In the genomic region with DNA sequence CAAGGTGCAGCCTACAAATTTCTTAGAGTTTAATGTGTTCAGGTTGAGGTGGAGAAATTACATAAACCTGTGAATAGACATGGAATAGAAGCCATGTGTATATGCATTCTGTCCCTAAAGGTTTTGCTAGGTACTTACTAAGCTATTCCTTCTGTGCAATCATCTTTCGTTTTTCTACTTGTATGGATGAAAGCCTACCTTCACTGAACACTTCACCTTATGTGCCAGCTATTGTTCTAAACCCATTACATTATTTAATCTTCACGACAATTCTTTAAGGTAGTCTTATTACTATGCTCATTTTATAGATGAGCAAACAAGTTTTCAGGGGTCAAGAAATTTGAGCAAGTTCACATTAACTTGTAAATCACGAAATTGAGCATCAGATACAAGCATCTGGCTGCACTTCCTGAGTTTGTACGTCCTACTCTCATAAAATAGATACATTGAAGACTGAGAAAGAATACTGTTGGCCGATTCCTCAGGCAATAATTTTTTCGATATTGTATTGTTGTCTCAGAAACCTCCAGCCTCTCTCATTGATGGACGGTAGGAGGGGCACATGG, we compare ENCODE assay signal across 1 cellular context.
TF ChIP-seq lines count a peak whose summit lies in the region.

No MANE protein-coding gene starts in this region.

TF ChIP-seq in H1, 55 proteins besides CTCF, POLR2A, EP300 and RAD21 (continued from another document):
- no peak for TF ChIP-seq HDAC2 (IDR thresholded peaks at IDR 0.05; ENCODE audit: borderline replicate concordance in 1 of 2, low read depth in 2 of 2, low read length in 2 of 2)
- TF ChIP-seq RXRA (IDR thresholded peaks at IDR 0.05; ENCODE audit: insufficient read depth, low read depth, low read length), result no peak
- TF ChIP-seq CHD2 (IDR thresholded peaks at IDR 0.05; ENCODE audit: low read length), result no peak
- TF ChIP-seq SIN3A (conservative IDR thresholded peaks at IDR 0.05 in 1 of 2, IDR thresholded peaks at IDR 0.05 in 1 of 2; ENCODE audit: low read depth in 1 of 2, low read length in 2 of 2), result no peak
- no peak for TF ChIP-seq PHF8 (conservative IDR thresholded peaks at IDR 0.05; ENCODE audit: low read depth, low read length)
- TF ChIP-seq RBBP5 (IDR thresholded peaks at IDR 0.05; ENCODE audit: borderline replicate concordance, low read depth, low read length), result no peak
- TF ChIP-seq CBX8 (IDR thresholded peaks at IDR 0.05; ENCODE audit: borderline replicate concordance, low read depth, low read length), result no peak
- no peak for TF ChIP-seq EZH2 (IDR thresholded peaks at IDR 0.05; ENCODE audit: low read depth, low read length, severe bottlenecking)
- no peak for TF ChIP-seq RNF2 (IDR thresholded peaks at IDR 0.05; ENCODE audit: borderline replicate concordance, low read depth, low read length, missing control alignments, poor library complexity, severe bottlenecking)
